Comparison of ENCODE assay signal across 26 cellular contexts in genomic region chr7:107527196-107527595, GRCh38. TPM values are rescaled to one million over a fixed set of nuclear protein-coding genes. Genes with fewer than 3 reads are reported as not detected.
"Had no signal": no experiment of that assay in that cellular context is flagged by ENCODE, and none has a peak within 500 bp of the region (broad histone marks: within the 10 kb centered on the region; RNA-seq: fewer than 3 reads in every experiment).

No MANE protein-coding gene starts in this region.

- H3K9me3 ChIP-seq: colonic mucosa, esophagus muscularis mucosa, gastroesophageal sphincter, heart right ventricle, left lung had no signal

- H3K27ac ChIP-seq: colonic mucosa, esophagus muscularis mucosa, foreskin keratinocyte, gastroesophageal sphincter, heart right ventricle, left lung had no signal

- H3K36me3 ChIP-seq: colonic mucosa had no signal

- DNase-seq: colonic mucosa; cortex of kidney; effector CD8-positive, alpha-beta T cell; effector memory CD8-positive, alpha-beta T cell; foreskin keratinocyte; heart right ventricle; hippocampal formation; left cardiac atrium; left lung; left ventricle myocardium superior; mammary epithelial cell; mesendoderm; midbrain had no signal

- H3K4me1 ChIP-seq: colonic mucosa, gastroesophageal sphincter, left lung had no signal

- H3K4me3 ChIP-seq: colonic mucosa, esophagus muscularis mucosa, gastroesophageal sphincter, heart right ventricle, left lung, lung had no signal

- H3K27me3 ChIP-seq: colonic mucosa, esophagus muscularis mucosa, foreskin keratinocyte, gastroesophageal sphincter, heart right ventricle, left lung had no signal

- ATAC-seq: effector memory CD8-positive, alpha-beta T cell; foreskin keratinocyte; gastroesophageal sphincter; heart right ventricle; left cardiac atrium; left lung; left ventricle myocardium superior had no signal

RNA-seq across cellular contexts. Expression of gene GPR22, which starts 57.3 kb away (rescaled TPM):
- total RNA-seq: chondrocyte, dermis microvascular lymphatic vessel endothelial cell, endothelial cell of umbilical vein, epithelial cell of proximal tubule, fibroblast of lung, foreskin keratinocyte, gastroesophageal sphincter, kidney epithelial cell, left lung, lower leg skin, lung, mucosa of gallbladder had no signal
- polyA plus RNA-seq: endothelial cell of umbilical vein, esophagus, fibroblast of lung, foreskin keratinocyte, keratinocyte, lung, mammary epithelial cell had no signal
